Comparison of ENCODE assay signal across 23 cellular contexts in genomic region chr18:79631761-79632446, GRCh38. TPM values are rescaled to one million over a fixed set of nuclear protein-coding genes. Genes with fewer than 3 reads are reported as not detected.
DNase-seq lines count a peak whose midpoint lies in the region; ATAC-seq and TF ChIP-seq lines count a peak whose summit lies in the region.
"Had no signal": no experiment of that assay in that cellular context is flagged by ENCODE, and none has a peak within 500 bp of the region (broad histone marks: within the 10 kb centered on the region; RNA-seq: fewer than 3 reads in every experiment).

No MANE protein-coding gene starts in this region.

- no peak overlapping the region for H2BK15ac ChIP-seq in neuronal stem cell (ENCODE audit: low read length)

- no peak for DNase-seq in activated T-cell treated with anti-CD3 and anti-CD28 coated beads, Interleukin-2, amount 50 U/mL, for 72 hours
- DNase-seq in activated T-cell treated with anti-CD3 and anti-CD28 coated beads, Interleukin-2, amount 50 U/mL, for 1 hour = no peak
- DNase-seq in activated naive CD8-positive, alpha-beta T cell treated with anti-CD3 and anti-CD28 coated beads, Interleukin-2, amount 50 U/mL, for 24 hours = no peak
- DNase-seq in neuronal stem cell (ENCODE audit: low spot score) = no peak
- DNase-seq in stomach = peak; percentile 23
- DNase-seq in naive thymus-derived CD4-positive, alpha-beta T cell = no peak
- DNase-seq: activated CD4-positive, CD25-positive, alpha-beta regulatory T cell treated with anti-CD3 and anti-CD28 coated beads, Interleukin-2, amount 50 U/mL, for 72 hours; CD4-positive, alpha-beta memory T cell; cortex of kidney; endodermal cell; glutamatergic neuron; Kasumi-1; left ventricle myocardium inferior; NCI-H1436 treated with DMSO at 0.1 percent for 48 hours; SHP77; stimulated activated CD4-positive, alpha-beta T cell treated with anti-CD3 and anti-CD28 coated beads, Interleukin-4, amount 100 ng/mL, for 24 hours had no signal

- WGBS in neuronal stem cell (ENCODE audit: extremely low coverage in 2 of 2, insufficient read length in 2 of 2, insufficient replicate concordance in 1 of 2), 2 donors = no CpG with 5 or more reads among the region's 12 CpGs
- WGBS in stomach, 5 donors = 72 to 81% (median 77%) methylated on average over 12 of the region's 12 CpGs

- POLR2A ChIA-PET in naive thymus-derived CD4-positive, alpha-beta T cell (lab: Charles Lee) = no interaction called here

- H3K14ac ChIP-seq in neuronal stem cell (ENCODE audit: low read length) = no peak overlapping the region

- H3K27ac Mint-ChIP-seq in activated T-cell treated with anti-CD3 and anti-CD28 coated beads, Interleukin-2, amount 50 U/mL, for 72 hours = no peak overlapping the region
- H3K27ac Mint-ChIP-seq in activated naive CD8-positive, alpha-beta T cell treated with anti-CD3 and anti-CD28 coated beads, Interleukin-2, amount 50 U/mL, for 24 hours = no peak overlapping the region
- H3K27ac Mint-ChIP-seq in naive thymus-derived CD4-positive, alpha-beta T cell = no peak overlapping the region
- H3K27ac Mint-ChIP-seq: activated naive CD8-positive, alpha-beta T cell; endodermal cell; GM23338 had no signal

- H4K8ac ChIP-seq in neuronal stem cell (ENCODE audit: low read depth, low read length) = no peak overlapping the region

- peaks cover 12% of the 10 kb centered on the region for H3K4me1 Mint-ChIP-seq in activated T-cell treated with anti-CD3 and anti-CD28 coated beads, Interleukin-2, amount 50 U/mL, for 72 hours (ENCODE audit: low read depth)
- peaks cover 12% of the 10 kb centered on the region for H3K4me1 Mint-ChIP-seq in activated naive CD8-positive, alpha-beta T cell treated with anti-CD3 and anti-CD28 coated beads, Interleukin-2, amount 50 U/mL, for 24 hours
- peaks cover 0 to 7% (median 0%) of the 10 kb centered on the region in 7 donors for H3K4me1 Mint-ChIP-seq in naive thymus-derived CD4-positive, alpha-beta T cell
- H3K4me1 Mint-ChIP-seq: GM23338 had no signal

- H2BK5ac ChIP-seq in neuronal stem cell (ENCODE audit: low read length) = no peak overlapping the region

- H3K27me3 ChIP-seq in neuronal stem cell (ENCODE audit: control insufficient read depth in 3 of 3, insufficient read depth in 3 of 3, low read depth in 1 of 3, low read length in 3 of 3) = peaks cover 0 to 17% (median 4%) of the 10 kb centered on the region in 3 experiments
- peaks cover 0 to 24% (median 3%) of the 10 kb centered on the region in 3 donors for H3K27me3 ChIP-seq in stomach
- H3K27me3 ChIP-seq in naive thymus-derived CD4-positive, alpha-beta T cell (ENCODE audit: control insufficient read depth in 2 of 2, insufficient read depth in 2 of 2, low read length in 2 of 2) = no peaks in the 10 kb centered on the region
- H3K27me3 ChIP-seq: ascending aorta, cardiac muscle cell had no signal

- no peaks in the 10 kb centered on the region for H3K79me1 ChIP-seq in neuronal stem cell (ENCODE audit: low read depth, low read length)

- no peaks in the 10 kb centered on the region for H3K4me1 ChIP-seq in neuronal stem cell (ENCODE audit: control insufficient read depth in 2 of 2, insufficient read depth in 1 of 2, low read depth in 1 of 2, low read length in 2 of 2)
- H3K4me1 ChIP-seq in stomach = no peaks in the 10 kb centered on the region
- no peaks in the 10 kb centered on the region for H3K4me1 ChIP-seq in naive thymus-derived CD4-positive, alpha-beta T cell (ENCODE audit: control insufficient read depth in 2 of 2, insufficient read depth in 2 of 2, low read length in 2 of 2)
- H3K4me1 ChIP-seq: ascending aorta, left ventricle myocardium inferior, prostate gland had no signal

- no peak overlapping the region for H2AFZ ChIP-seq in neuronal stem cell (ENCODE audit: low read length)
- H2AFZ ChIP-seq: GM23338 had no signal

- H3K4me2 ChIP-seq in neuronal stem cell (ENCODE audit: insufficient read depth, low read length, poor library complexity, severe bottlenecking) = no peak overlapping the region
- H3K4me2 ChIP-seq: GM23338 had no signal

- H3K9me3 ChIP-seq in neuronal stem cell (replicated peaks in 1 of 2; ENCODE audit: control insufficient read depth in 2 of 2, insufficient read depth in 1 of 2, low read depth in 1 of 2, low read length in 2 of 2) (peaks cover 0 to 3% of the 10 kb centered on the region in 2 donors), stomach (no peaks in the 10 kb centered on the region)
- H3K9me3 ChIP-seq in naive thymus-derived CD4-positive, alpha-beta T cell (ENCODE audit: control insufficient read depth in 2 of 3, low read length in 3 of 3) = no peaks in the 10 kb centered on the region
- H3K9me3 ChIP-seq: ascending aorta, left ventricle myocardium inferior, prostate gland had no signal

- no peak overlapping the region for H3K4me3 Mint-ChIP-seq in activated T-cell treated with anti-CD3 and anti-CD28 coated beads, Interleukin-2, amount 50 U/mL, for 72 hours
- H3K4me3 Mint-ChIP-seq in activated naive CD8-positive, alpha-beta T cell treated with anti-CD3 and anti-CD28 coated beads, Interleukin-2, amount 50 U/mL, for 24 hours = no peak overlapping the region
- H3K4me3 Mint-ChIP-seq in naive thymus-derived CD4-positive, alpha-beta T cell = no peak overlapping the region
- H3K4me3 Mint-ChIP-seq: activated naive CD8-positive, alpha-beta T cell; endodermal cell; GM23338 had no signal

- no peak overlapping the region for H3K9ac ChIP-seq in neuronal stem cell (ENCODE audit: low read depth, low read length, poor library complexity)

- H3K4ac ChIP-seq in neuronal stem cell (ENCODE audit: low read length) = no peak overlapping the region

- no peak overlapping the region for H2BK120ac ChIP-seq in neuronal stem cell (ENCODE audit: low read depth, low read length)

- peaks cover 1 to 8% of the 10 kb centered on the region in 2 donors for H3K9me3 Mint-ChIP-seq in activated T-cell treated with anti-CD3 and anti-CD28 coated beads, Interleukin-2, amount 50 U/mL, for 72 hours
- H3K9me3 Mint-ChIP-seq in activated naive CD8-positive, alpha-beta T cell treated with anti-CD3 and anti-CD28 coated beads, Interleukin-2, amount 50 U/mL, for 24 hours = peaks cover 8% of the 10 kb centered on the region
- peaks cover 0 to 7% (median 0%) of the 10 kb centered on the region in 11 donors for H3K9me3 Mint-ChIP-seq in naive thymus-derived CD4-positive, alpha-beta T cell

- H3K4me3 ChIP-seq in neuronal stem cell (ENCODE audit: low read length in 2 of 2) (no peak overlapping the region), stomach (no peak overlapping the region)
- no peak overlapping the region for H3K4me3 ChIP-seq in naive thymus-derived CD4-positive, alpha-beta T cell (ENCODE audit: low read length)
- H3K4me3 ChIP-seq: ascending aorta, cardiac muscle cell, GM23338, left ventricle myocardium inferior, prostate gland had no signal

- H3K23ac ChIP-seq in neuronal stem cell (ENCODE audit: low read depth, low read length, poor library complexity) = no peak overlapping the region

- no peak for TF ChIP-seq CTCF in stomach (IDR thresholded peaks at IDR 0.05)

- TF ChIP-seq POLR2A in stomach (IDR thresholded peaks at IDR 0.05) = no peak

- H3K27ac ChIP-seq in neuronal stem cell (replicated peaks; ENCODE audit: low read length) (no peak overlapping the region), stomach (no peak overlapping the region)
- H3K27ac ChIP-seq in naive thymus-derived CD4-positive, alpha-beta T cell (ENCODE audit: low read depth, low read length) = no peak overlapping the region
- H3K27ac ChIP-seq: ascending aorta, cardiac muscle cell, left ventricle myocardium inferior, prostate gland had no signal

- peak overlapping the region; percentile 36 for H3K18ac ChIP-seq in neuronal stem cell (ENCODE audit: low read length)

- no peak for TF ChIP-seq EP300 in stomach (IDR thresholded peaks at IDR 0.05)

- H2AK5ac ChIP-seq in neuronal stem cell (ENCODE audit: low read depth, low read length) = no peak overlapping the region

- peak; percentile 44 to 59 for ATAC-seq in activated T-cell treated with anti-CD3 and anti-CD28 coated beads, Interleukin-2, amount 50 U/mL, for 72 hours (replicated peaks in 1 of 2)
- ATAC-seq in activated naive CD8-positive, alpha-beta T cell treated with anti-CD3 and anti-CD28 coated beads, Interleukin-2, amount 50 U/mL, for 24 hours = peak; percentile 56
- ATAC-seq in GM19328 (IDR thresholded peaks at IDR 0.05; ENCODE audit: unreplicated experiment) = no peak
- no peak for ATAC-seq in naive thymus-derived CD4-positive, alpha-beta T cell
- ATAC-seq: esophagus mucosa, GM23338 had no signal

- CTCF ChIA-PET in naive thymus-derived CD4-positive, alpha-beta T cell (lab: Charles Lee) = no interaction called here

- H3K36me3 ChIP-seq in neuronal stem cell (replicated peaks in 1 of 2; ENCODE audit: control insufficient read depth in 2 of 2, insufficient read depth in 2 of 2, low read length in 2 of 2) = no peaks in the 10 kb centered on the region
- H3K36me3 ChIP-seq in stomach = no peaks in the 10 kb centered on the region
- no peaks in the 10 kb centered on the region for H3K36me3 ChIP-seq in naive thymus-derived CD4-positive, alpha-beta T cell (ENCODE audit: control insufficient read depth in 2 of 3, insufficient read depth in 3 of 3, low read length in 3 of 3)
- H3K36me3 ChIP-seq: ascending aorta, cardiac muscle cell, left ventricle myocardium inferior, prostate gland had no signal

- no peaks in the 10 kb centered on the region for H3K27me3 Mint-ChIP-seq in activated T-cell treated with anti-CD3 and anti-CD28 coated beads, Interleukin-2, amount 50 U/mL, for 72 hours (ENCODE audit: low read depth)
- peaks cover 4% of the 10 kb centered on the region for H3K27me3 Mint-ChIP-seq in activated naive CD8-positive, alpha-beta T cell treated with anti-CD3 and anti-CD28 coated beads, Interleukin-2, amount 50 U/mL, for 24 hours
- H3K27me3 Mint-ChIP-seq in naive thymus-derived CD4-positive, alpha-beta T cell = peaks cover 0 to 6% (median 0%) of the 10 kb centered on the region in 5 donors
- H3K27me3 Mint-ChIP-seq: CD4-positive, alpha-beta memory T cell had no signal

- peaks cover 0 to 7% of the 10 kb centered on the region in 2 donors for H3K36me3 Mint-ChIP-seq in activated T-cell treated with anti-CD3 and anti-CD28 coated beads, Interleukin-2, amount 50 U/mL, for 72 hours (ENCODE audit: insufficient read depth in 2 of 2)
- no peaks in the 10 kb centered on the region for H3K36me3 Mint-ChIP-seq in activated naive CD8-positive, alpha-beta T cell treated with anti-CD3 and anti-CD28 coated beads, Interleukin-2, amount 50 U/mL, for 24 hours (ENCODE audit: low read depth)
- H3K36me3 Mint-ChIP-seq in naive thymus-derived CD4-positive, alpha-beta T cell = no peaks in the 10 kb centered on the region
- H3K36me3 Mint-ChIP-seq: activated naive CD8-positive, alpha-beta T cell; CD4-positive, alpha-beta memory T cell had no signal

- intact Hi-C loops in stomach (cut with DNase I; ENCODE audit: low total_unique reads) = no loop called here
- intact Hi-C loops in naive thymus-derived CD4-positive, alpha-beta T cell (cut with micrococcal nuclease) = no loop called here

- no peak overlapping the region for H4K91ac ChIP-seq in neuronal stem cell (ENCODE audit: low read depth, low read length, poor library complexity)

- no peak overlapping the region for H2BK12ac ChIP-seq in neuronal stem cell (ENCODE audit: low read length)

RNA-seq across cellular contexts. Expression of gene CTDP1, which starts 47.7 kb away (rescaled TPM):
- 100 to 1,000 TPM in 1 of 2 donors, 10 to 100 TPM in 1; 30.1 to 103 TPM for total RNA-seq in activated T-cell treated with anti-CD3 and anti-CD28 coated beads, Interleukin-2, amount 50 U/mL, for 72 hours
- polyA plus RNA-seq in neuronal stem cell (2013, experiment 1 of 2) = 10.5 TPM
- polyA plus RNA-seq in neuronal stem cell (2013, experiment 2 of 2) = 11.0 TPM
- 10 to 100 TPM in 4 of 5 donors, 1 to 10 TPM in 1; 7.6 to 50.7 (median 18.7) TPM for total RNA-seq in stomach
- polyA plus RNA-seq in stomach = 10 to 100 TPM; 10.7 to 18.0 (median 11.2) TPM
- 10 to 100 TPM; 38.8 to 75.3 (median 41.2) TPM for total RNA-seq in naive thymus-derived CD4-positive, alpha-beta T cell
- 10 to 100 TPM; 11.6 to 30.6 TPM for polyA plus RNA-seq in naive thymus-derived CD4-positive, alpha-beta T cell

Comparison
In these comparisons a context has a peak if more than half of its experiments do, and no peak if none do; other contexts are left out.
1. ATAC-seq: peak in activated T-cell treated with anti-CD3 and anti-CD28 coated beads, Interleukin-2, amount 50 U/mL, for 72 hours (2 of 2) and activated naive CD8-positive, alpha-beta T cell treated with anti-CD3 and anti-CD28 coated beads, Interleukin-2, amount 50 U/mL, for 24 hours (single experiment); none in GM19328 (single experiment) and naive thymus-derived CD4-positive, alpha-beta T cell (single experiment).